1 cellular context compared by ENCODE assay signal in genomic region chr1:26280333-26281042, GRCh38.
A peak's percentile ranks its signal among the peaks of the same experiment; 100 is the strongest.
TF ChIP-seq lines count a peak whose summit lies in the region.

No MANE protein-coding gene starts in this region.

TF ChIP-seq in HEK293, 187 proteins besides CTCF, POLR2A, EP300 and RAD21 (continued from another document):
- TF ChIP-seq ZBTB11 (tag by site-specific recombination; conservative IDR thresholded peaks at IDR 0.05; ENCODE audit: low read depth) (no peak), ZNF560 (tag by site-specific recombination; IDR thresholded peaks at IDR 0.05; ENCODE audit: borderline replicate concordance) (no peak), SP7 (tag by site-specific recombination; IDR thresholded peaks at IDR 0.05) (peak; percentile 37; the same call in 1 of the 2 replicates), ZNF169 (tag by site-specific recombination; IDR thresholded peaks at IDR 0.05) (no peak)
